Comparison of ENCODE assay signal across 13 cellular contexts in the genomic region with DNA sequence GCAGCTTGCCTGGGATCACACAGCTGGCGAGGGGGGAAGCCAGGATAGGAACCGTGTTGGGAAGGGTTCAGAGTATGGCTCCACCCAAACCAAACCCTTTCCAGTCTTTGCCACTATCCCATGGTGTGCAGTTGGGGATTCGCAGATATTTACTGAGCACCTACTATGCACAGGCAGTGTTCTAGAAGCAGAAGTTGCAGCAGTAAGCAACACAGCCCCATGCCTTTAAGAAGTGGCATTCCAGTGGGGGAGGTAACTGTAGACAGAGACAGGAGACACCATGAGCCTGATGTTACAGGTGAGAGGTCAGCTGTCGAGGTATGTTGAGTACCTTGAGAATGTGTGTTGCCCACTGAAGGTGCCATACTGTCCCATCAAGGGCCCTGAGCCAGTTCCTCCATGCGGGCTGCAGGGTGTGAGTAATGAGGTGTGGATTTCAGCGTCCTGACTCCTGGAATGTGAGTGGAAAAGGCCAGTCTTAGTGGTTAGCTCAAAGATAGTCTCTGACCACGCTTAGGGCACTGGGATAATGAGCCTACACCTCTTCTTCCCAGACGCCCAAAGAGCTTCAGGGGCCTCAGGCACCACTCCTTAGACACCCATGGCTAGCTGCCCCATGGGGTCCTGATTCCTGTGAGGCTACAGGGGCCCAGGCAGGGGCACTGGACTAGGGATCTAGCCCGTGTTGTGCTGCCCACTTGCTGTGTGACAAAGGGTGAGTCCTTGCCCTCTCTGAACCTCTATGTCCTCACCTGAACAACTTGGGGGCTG.
DNase-seq lines count a peak whose midpoint lies in the region; ATAC-seq and TF ChIP-seq lines count a peak whose summit lies in the region.
"Had no signal": no experiment of that assay in that cellular context is flagged by ENCODE, and none has a peak within 500 bp of the region (broad histone marks: within the 10 kb centered on the region; RNA-seq: fewer than 3 reads in every experiment).

No MANE protein-coding gene starts in this region.

- no peak overlapping the region for H3K4me3 Mint-ChIP-seq in central memory CD8-positive, alpha-beta T cell
- H3K4me3 Mint-ChIP-seq: activated CD4-positive, alpha-beta memory T cell treated with anti-CD3 and anti-CD28 coated beads, Interleukin-2, amount 10 ng/mL, durations not matched to agents 7 days and 5 days; activated naive CD8-positive, alpha-beta T cell had no signal

- H3K36me3 Mint-ChIP-seq in central memory CD8-positive, alpha-beta T cell (ENCODE audit: insufficient read depth), result no peaks in the 10 kb centered on the region
- H3K36me3 Mint-ChIP-seq: activated naive CD8-positive, alpha-beta T cell had no signal

- no peaks in the 10 kb centered on the region for H3K9me3 Mint-ChIP-seq in central memory CD8-positive, alpha-beta T cell
- H3K9me3 Mint-ChIP-seq: activated CD4-positive, alpha-beta memory T cell treated with anti-CD3 and anti-CD28 coated beads, Interleukin-2, amount 10 ng/mL, durations not matched to agents 7 days and 5 days had no signal

- no peaks in the 10 kb centered on the region for H3K36me3 ChIP-seq in tibial artery
- no peaks in the 10 kb centered on the region for H3K36me3 ChIP-seq in effector memory CD4-positive, alpha-beta T cell (ENCODE audit: control insufficient read depth, insufficient read depth, low read length)

- peak overlapping the region; percentile 44 for H3K27ac Mint-ChIP-seq in central memory CD8-positive, alpha-beta T cell (ENCODE audit: low read depth)
- H3K27ac Mint-ChIP-seq: activated CD4-positive, alpha-beta memory T cell treated with anti-CD3 and anti-CD28 coated beads, Interleukin-2, amount 10 ng/mL, durations not matched to agents 7 days and 5 days; activated naive CD8-positive, alpha-beta T cell had no signal

- ATAC-seq in central memory CD8-positive, alpha-beta T cell (replicated peaks; ENCODE audit: extremely low read depth, poor library complexity, severe bottlenecking), result no peak

- H3K4me3 ChIP-seq in tibial artery, result no peak overlapping the region
- H3K4me3 ChIP-seq in effector memory CD4-positive, alpha-beta T cell (ENCODE audit: insufficient read depth, low read depth, low read length, poor library complexity, severe bottlenecking), result no peak overlapping the region
- H3K4me3 ChIP-seq: dorsolateral prefrontal cortex, hepatocyte had no signal

- H3K27ac ChIP-seq in tibial artery, result peak overlapping the region; percentile 41 to 61
- no peak overlapping the region for H3K27ac ChIP-seq in effector memory CD4-positive, alpha-beta T cell (ENCODE audit: insufficient read depth, low read length, poor library complexity, severe bottlenecking)
- H3K27ac ChIP-seq: hepatocyte had no signal

- no peak for TF ChIP-seq CTCF in tibial artery (IDR thresholded peaks at IDR 0.05)

- no peaks in the 10 kb centered on the region for H3K9me3 ChIP-seq in tibial artery
- no peaks in the 10 kb centered on the region for H3K9me3 ChIP-seq in effector memory CD4-positive, alpha-beta T cell (ENCODE audit: control insufficient read depth, low read length)

- intact Hi-C loops in tibial artery (cut with DNase I; ENCODE audit: low total_unique reads), result loop anchor here (5.0 kb wide), 1 partner anchor 70 kb away; no protein-coding TSS in a partner anchor

- peaks cover 0 to 39% (median 27%) of the 10 kb centered on the region in 4 donors for H3K4me1 ChIP-seq in tibial artery
- H3K4me1 ChIP-seq in effector memory CD4-positive, alpha-beta T cell (ENCODE audit: control insufficient read depth, insufficient read depth, low read length, poor library complexity, severe bottlenecking), result no peaks in the 10 kb centered on the region

- peaks cover 17% of the 10 kb centered on the region for H3K4me1 Mint-ChIP-seq in central memory CD8-positive, alpha-beta T cell

- DNase-seq in HK-2 (ENCODE audit: unreplicated experiment) (peak; percentile 4), kidney glomerular epithelial cell (lab: John Stamatoyannopoulos, UW) (peak; percentile 7), tibial artery (no peak), DMS153 treated with DMSO at 0.1 percent for 48 hours (lab: John Stamatoyannopoulos, UW; ENCODE audit: unreplicated experiment) (no peak), NCI-H187 (lab: John Stamatoyannopoulos, UW) (no peak)
- DNase-seq in central memory CD8-positive, alpha-beta T cell (ENCODE audit: low spot score in 2 of 2), result no peak
- no peak for DNase-seq in effector memory CD4-positive, alpha-beta T cell
- DNase-seq: activated CD4-positive, alpha-beta memory T cell treated with anti-CD3 and anti-CD28 coated beads, Interleukin-2, amount 10 ng/mL, durations not matched to agents 7 days and 5 days; NCI-H2081 treated with DMSO at 0.1 percent for 48 hours; T-helper 2 cell had no signal

- H3K27me3 ChIP-seq in tibial artery, result no peaks in the 10 kb centered on the region
- H3K27me3 ChIP-seq in effector memory CD4-positive, alpha-beta T cell (replicated peaks; ENCODE audit: control insufficient read depth, insufficient read depth, low read length, poor library complexity, severe bottlenecking), result no peaks in the 10 kb centered on the region
- H3K27me3 ChIP-seq: hepatocyte had no signal

- peaks cover 11% of the 10 kb centered on the region for H3K27me3 Mint-ChIP-seq in central memory CD8-positive, alpha-beta T cell

Comparison
In these comparisons a context has a peak if more than half of its experiments do, and no peak if none do; other contexts are left out.
1. DNase-seq: peak in HK-2 (single experiment) and kidney glomerular epithelial cell (single experiment); none in central memory CD8-positive, alpha-beta T cell (0 of 2), tibial artery (0 of 2), DMS153 treated with DMSO at 0.1 percent for 48 hours (single experiment), effector memory CD4-positive, alpha-beta T cell (0 of 3) and NCI-H187 (0 of 2).